In genomic region chr11:65661599-65662246, GRCh38 we compare ENCODE assay signal across 7 cellular contexts. TPM values are rescaled to one million over a fixed set of nuclear protein-coding genes. Genes with fewer than 3 reads are reported as not detected.
DNase-seq lines count a peak whose midpoint lies in the region; ATAC-seq, FAIRE-seq and TF ChIP-seq lines count a peak whose summit lies in the region.

No MANE protein-coding gene starts in this region.

- H3K27me3 ChIP-seq in HUES64 (ENCODE audit: insufficient read depth, low read length) (no peaks in the 10 kb centered on the region), stomach smooth muscle (ENCODE audit: control insufficient read depth in 1 of 2, insufficient read depth in 2 of 2, low read length in 2 of 2) (no peaks in the 10 kb centered on the region)

- H3K36me3 Mint-ChIP-seq in activated naive CD8-positive, alpha-beta T cell = no peaks in the 10 kb centered on the region

- FAIRE-seq in GM12891 (lab: Jason Lieb, UNC) = no peak

- no peak for TF ChIP-seq POLR2A in GM12891 (IDR thresholded peaks at IDR 0.05; ENCODE audit: low read depth, low read length)

- H3K9ac ChIP-seq in HUES64 (ENCODE audit: low read depth, low read length) (peak overlapping the region; percentile 77), stomach smooth muscle (ENCODE audit: low read length in 2 of 2) (peak overlapping the region; percentile 96 to 99)

- no peaks in the 10 kb centered on the region for H3K27me3 Mint-ChIP-seq in activated naive CD8-positive, alpha-beta T cell

- peaks cover 43% of the 10 kb centered on the region for H3K4me1 Mint-ChIP-seq in activated naive CD8-positive, alpha-beta T cell (ENCODE audit: low read depth)

- ATAC-seq in HG02973 (IDR thresholded peaks at IDR 0.05; ENCODE audit: unreplicated experiment) = no peak

- DNase-seq in islet precursor cell = peak; percentile 48
- no peak for DNase-seq in NCI-H226
- no peak for DNase-seq in GM12891 (ENCODE audit: insufficient read length, low spot score)

- H3K9me3 ChIP-seq in HUES64 (ENCODE audit: insufficient read depth, low read depth, low read length) (no peaks in the 10 kb centered on the region), stomach smooth muscle (ENCODE audit: control insufficient read depth in 2 of 2, low read length in 2 of 2) (no peaks in the 10 kb centered on the region)

- peak overlapping the region; percentile 90 for H3K4me3 Mint-ChIP-seq in activated naive CD8-positive, alpha-beta T cell

- WGBS in HUES64 = 82% methylated on average over 21 of the region's 25 CpGs

- peak overlapping the region; percentile 68 for H3K27ac Mint-ChIP-seq in activated naive CD8-positive, alpha-beta T cell

- H3K4me1 ChIP-seq in HUES64 (ENCODE audit: insufficient read depth, low read length) = peaks cover 4% of the 10 kb centered on the region; the same call in 1 of the 2 replicates
- H3K4me1 ChIP-seq in stomach smooth muscle (ENCODE audit: control insufficient read depth, insufficient read depth, low read length) = peaks cover 39% of the 10 kb centered on the region

- H3K4me3 ChIP-seq in HUES64 (ENCODE audit: low read length) = peak overlapping the region; percentile 80
- H3K4me3 ChIP-seq in stomach smooth muscle (ENCODE audit: low read length in 2 of 2) = peak overlapping the region; percentile 77 to 98

- H3K36me3 ChIP-seq in HUES64 (ENCODE audit: insufficient read depth, low read length) (peaks cover 44% of the 10 kb centered on the region), stomach smooth muscle (ENCODE audit: control insufficient read depth in 2 of 2, insufficient read depth in 2 of 2, low read length in 2 of 2) (peaks cover 36 to 44% of the 10 kb centered on the region in 2 donors)

- no peaks in the 10 kb centered on the region for H3K9me3 Mint-ChIP-seq in activated naive CD8-positive, alpha-beta T cell (ENCODE audit: low read depth)

- peak overlapping the region; percentile 64; the same call in 1 of the 2 replicates for H3K27ac ChIP-seq in HUES64 (ENCODE audit: low read depth, low read length)
- H3K27ac ChIP-seq in stomach smooth muscle (ENCODE audit: low read length) = peak overlapping the region; percentile 99

TF ChIP-seq in GM12891, 5 proteins besides CTCF, POLR2A, EP300 and RAD21:
- no peak for TF ChIP-seq POLR2AphosphoS5 (IDR thresholded peaks at IDR 0.05; ENCODE audit: low read depth, low read length)
TF ChIP-seq in GM12891: peak in this region for 0.

RNA-seq across cellular contexts. Expression of gene RELA, which starts 1.0 kb away (rescaled TPM):
- polyA plus RNA-seq in HUES64 (2013, experiment 1 of 2) = 21.3 TPM
- polyA plus RNA-seq in HUES64 (2013, experiment 2 of 2) = 27.1 TPM
- 41.3 TPM for polyA plus RNA-seq in GM12891 (2012; ENCODE audit: low read depth, missing spikeins)

RNA-seq across cellular contexts. Expression of gene SIPA1, which starts 23.8 kb away (rescaled TPM):
- 15.8 TPM for polyA plus RNA-seq in HUES64 (2013, experiment 1 of 2)
- polyA plus RNA-seq in HUES64 (2013, experiment 2 of 2) = 21.8 TPM
- 62.2 TPM for polyA plus RNA-seq in GM12891 (2012; ENCODE audit: low read depth, missing spikeins)

RNA-seq across cellular contexts. Expression of gene PCNX3, which starts 46.1 kb away (rescaled TPM):
- polyA plus RNA-seq in HUES64 (2013, experiment 1 of 2) = 21.2 TPM
- 20.7 TPM for polyA plus RNA-seq in HUES64 (2013, experiment 2 of 2)
- polyA plus RNA-seq in GM12891 (2012; ENCODE audit: low read depth, missing spikeins) = 15.4 TPM

RNA-seq across cellular contexts. Expression of gene MAP3K11, which starts 47.7 kb away (rescaled TPM):
- polyA plus RNA-seq in HUES64 (2013, experiment 1 of 2) = 27.1 TPM
- 31.1 TPM for polyA plus RNA-seq in HUES64 (2013, experiment 2 of 2)
- 26.7 TPM for polyA plus RNA-seq in GM12891 (2012; ENCODE audit: low read depth, missing spikeins)

RNA-seq across cellular contexts. Expression of gene KAT5, which starts 50.3 kb away (rescaled TPM):
- 36.3 TPM for polyA plus RNA-seq in HUES64 (2013, experiment 1 of 2)
- 32.2 TPM for polyA plus RNA-seq in HUES64 (2013, experiment 2 of 2)
- 31.9 TPM for polyA plus RNA-seq in GM12891 (2012; ENCODE audit: low read depth, missing spikeins)
